Comparison of ENCODE assay signal across 9 cellular contexts in the genomic region with DNA sequence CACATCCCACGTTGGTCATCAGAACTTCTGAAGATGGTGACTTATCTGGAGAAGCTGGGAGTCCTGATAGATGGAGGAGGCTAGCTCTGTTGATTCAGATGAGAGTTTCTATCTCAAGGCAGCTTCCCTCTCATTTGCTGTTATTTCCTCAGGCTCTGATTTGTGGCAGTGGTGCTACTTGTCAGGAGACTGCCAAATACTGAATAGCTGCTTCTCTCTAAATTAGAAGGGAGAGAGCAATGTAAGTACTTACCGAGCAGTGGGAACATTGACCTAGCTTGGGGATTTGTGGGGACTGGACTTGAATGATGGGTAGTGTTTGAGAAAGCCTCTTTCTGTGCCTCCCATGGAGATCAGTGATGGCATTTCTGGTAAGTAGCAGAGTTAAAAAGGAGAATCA. TPM values are rescaled to one million over a fixed set of nuclear protein-coding genes. Genes with fewer than 3 reads are reported as not detected.
"Had no signal": no experiment of that assay in that cellular context is flagged by ENCODE, and none has a peak within 500 bp of the region (broad histone marks: within the 10 kb centered on the region; RNA-seq: fewer than 3 reads in every experiment).

A gene with protein sequence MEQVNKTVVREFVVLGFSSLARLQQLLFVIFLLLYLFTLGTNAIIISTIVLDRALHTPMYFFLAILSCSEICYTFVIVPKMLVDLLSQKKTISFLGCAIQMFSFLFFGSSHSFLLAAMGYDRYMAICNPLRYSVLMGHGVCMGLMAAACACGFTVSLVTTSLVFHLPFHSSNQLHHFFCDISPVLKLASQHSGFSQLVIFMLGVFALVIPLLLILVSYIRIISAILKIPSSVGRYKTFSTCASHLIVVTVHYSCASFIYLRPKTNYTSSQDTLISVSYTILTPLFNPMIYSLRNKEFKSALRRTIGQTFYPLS (plus strand): TSS at position 301 of the 400 bp plus-strand sequence. CDS start 3,728 bp downstream, outside the sequence.

- DNase-seq: GDM1, GF-D8 had no signal

- FAIRE-seq: G401.6, GM12878, GM12891, GM12892, GM18507, GM19239 had no signal

- H3K4me3 ChIP-seq: GM12878 had no signal

- ATAC-seq: GM12878 had no signal

RNA-seq across cellular contexts. Expression of the gene that starts here (rescaled TPM):
- total RNA-seq: G401, GM12878 had no signal
- polyA plus RNA-seq: GM12878 had no signal
